3 cellular contexts compared by ENCODE assay signal in genomic region chr5:14945450-14945849, GRCh38.
TF ChIP-seq lines count a peak whose summit lies in the region.

No MANE protein-coding gene starts in this region.

TF ChIP-seq in A549, 52 proteins besides CTCF, POLR2A, EP300 and RAD21:
- no peak for TF ChIP-seq REST (IDR thresholded peaks at IDR 0.05)
- TF ChIP-seq KDM1A (IDR thresholded peaks at IDR 0.05; ENCODE audit: low read depth) = no peak
- no peak for TF ChIP-seq CHD4 (IDR thresholded peaks at IDR 0.05; ENCODE audit: borderline replicate concordance)
TF ChIP-seq in A549: peak in this region for 0.

TF ChIP-seq in GM23338, 12 proteins besides CTCF, POLR2A, EP300 and RAD21:
- TF ChIP-seq CREB1 (CRISPR knock-in tag; IDR thresholded peaks at IDR 0.05; ENCODE audit: low read depth) (no peak), EZH2 (IDR thresholded peaks at IDR 0.05; ENCODE audit: low read depth, unreplicated experiment) (no peak), ZNF114 (CRISPR knock-in tag; IDR thresholded peaks at IDR 0.05) (no peak), REST (IDR thresholded peaks at IDR 0.05; ENCODE audit: unreplicated experiment) (no peak), JUNB (IDR thresholded peaks at IDR 0.05; ENCODE audit: unreplicated experiment) (no peak), POLR2AphosphoS5 (IDR thresholded peaks at IDR 0.05; ENCODE audit: low read depth) (no peak), STAT1 (IDR thresholded peaks at IDR 0.05; ENCODE audit: unreplicated experiment) (no peak), ZNF331 (CRISPR knock-in tag; IDR thresholded peaks at IDR 0.05; ENCODE audit: low read depth) (no peak), EZH2phosphoT487 (IDR thresholded peaks at IDR 0.05; ENCODE audit: unreplicated experiment) (no peak), NANOG (IDR thresholded peaks at IDR 0.05; ENCODE audit: borderline replicate concordance) (no peak)
- TF ChIP-seq, protein P1, sequence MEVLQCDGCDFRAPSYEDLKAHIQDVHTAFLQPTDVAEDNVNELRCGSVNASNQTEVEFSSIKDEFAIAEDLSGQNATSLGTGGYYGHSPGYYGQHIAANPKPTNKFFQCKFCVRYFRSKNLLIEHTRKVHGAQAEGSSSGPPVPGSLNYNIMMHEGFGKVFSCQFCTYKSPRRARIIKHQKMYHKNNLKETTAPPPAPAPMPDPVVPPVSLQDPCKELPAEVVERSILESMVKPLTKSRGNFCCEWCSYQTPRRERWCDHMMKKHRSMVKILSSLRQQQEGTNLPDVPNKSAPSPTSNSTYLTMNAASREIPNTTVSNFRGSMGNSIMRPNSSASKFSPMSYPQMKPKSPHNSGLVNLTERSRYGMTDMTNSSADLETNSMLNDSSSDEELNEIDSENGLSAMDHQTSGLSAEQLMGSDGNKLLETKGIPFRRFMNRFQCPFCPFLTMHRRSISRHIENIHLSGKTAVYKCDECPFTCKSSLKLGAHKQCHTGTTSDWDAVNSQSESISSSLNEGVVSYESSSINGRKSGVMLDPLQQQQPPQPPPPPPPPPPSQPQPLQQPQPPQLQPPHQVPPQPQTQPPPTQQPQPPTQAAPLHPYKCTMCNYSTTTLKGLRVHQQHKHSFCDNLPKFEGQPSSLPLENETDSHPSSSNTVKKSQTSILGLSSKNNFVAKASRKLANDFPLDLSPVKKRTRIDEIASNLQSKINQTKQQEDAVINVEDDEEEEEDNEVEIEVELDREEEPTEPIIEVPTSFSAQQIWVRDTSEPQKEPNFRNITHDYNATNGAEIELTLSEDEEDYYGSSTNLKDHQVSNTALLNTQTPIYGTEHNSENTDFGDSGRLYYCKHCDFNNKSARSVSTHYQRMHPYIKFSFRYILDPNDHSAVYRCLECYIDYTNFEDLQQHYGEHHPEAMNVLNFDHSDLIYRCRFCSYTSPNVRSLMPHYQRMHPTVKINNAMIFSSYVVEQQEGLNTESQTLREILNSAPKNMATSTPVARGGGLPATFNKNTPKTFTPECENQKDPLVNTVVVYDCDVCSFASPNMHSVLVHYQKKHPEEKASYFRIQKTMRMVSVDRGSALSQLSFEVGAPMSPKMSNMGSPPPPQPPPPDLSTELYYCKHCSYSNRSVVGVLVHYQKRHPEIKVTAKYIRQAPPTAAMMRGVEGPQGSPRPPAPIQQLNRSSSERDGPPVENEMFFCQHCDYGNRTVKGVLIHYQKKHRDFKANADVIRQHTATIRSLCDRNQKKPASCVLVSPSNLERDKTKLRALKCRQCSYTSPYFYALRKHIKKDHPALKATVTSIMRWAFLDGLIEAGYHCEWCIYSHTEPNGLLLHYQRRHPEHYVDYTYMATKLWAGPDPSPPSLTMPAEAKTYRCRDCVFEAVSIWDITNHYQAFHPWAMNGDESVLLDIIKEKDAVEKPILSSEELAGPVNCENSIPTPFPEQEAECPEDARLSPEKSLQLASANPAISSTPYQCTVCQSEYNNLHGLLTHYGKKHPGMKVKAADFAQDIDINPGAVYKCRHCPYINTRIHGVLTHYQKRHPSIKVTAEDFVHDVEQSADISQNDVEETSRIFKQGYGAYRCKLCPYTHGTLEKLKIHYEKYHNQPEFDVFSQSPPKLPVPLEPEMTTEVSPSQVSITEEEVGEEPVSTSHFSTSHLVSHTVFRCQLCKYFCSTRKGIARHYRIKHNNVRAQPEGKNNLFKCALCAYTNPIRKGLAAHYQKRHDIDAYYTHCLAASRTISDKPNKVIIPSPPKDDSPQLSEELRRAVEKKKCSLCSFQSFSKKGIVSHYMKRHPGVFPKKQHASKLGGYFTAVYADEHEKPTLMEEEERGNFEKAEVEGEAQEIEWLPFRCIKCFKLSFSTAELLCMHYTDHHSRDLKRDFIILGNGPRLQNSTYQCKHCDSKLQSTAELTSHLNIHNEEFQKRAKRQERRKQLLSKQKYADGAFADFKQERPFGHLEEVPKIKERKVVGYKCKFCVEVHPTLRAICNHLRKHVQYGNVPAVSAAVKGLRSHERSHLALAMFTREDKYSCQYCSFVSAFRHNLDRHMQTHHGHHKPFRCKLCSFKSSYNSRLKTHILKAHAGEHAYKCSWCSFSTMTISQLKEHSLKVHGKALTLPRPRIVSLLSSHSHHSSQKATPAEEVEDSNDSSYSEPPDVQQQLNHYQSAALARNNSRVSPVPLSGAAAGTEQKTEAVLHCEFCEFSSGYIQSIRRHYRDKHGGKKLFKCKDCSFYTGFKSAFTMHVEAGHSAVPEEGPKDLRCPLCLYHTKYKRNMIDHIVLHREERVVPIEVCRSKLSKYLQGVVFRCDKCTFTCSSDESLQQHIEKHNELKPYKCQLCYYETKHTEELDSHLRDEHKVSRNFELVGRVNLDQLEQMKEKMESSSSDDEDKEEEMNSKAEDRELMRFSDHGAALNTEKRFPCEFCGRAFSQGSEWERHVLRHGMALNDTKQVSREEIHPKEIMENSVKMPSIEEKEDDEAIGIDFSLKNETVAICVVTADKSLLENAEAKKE (CRISPR knock-in tag; IDR thresholded peaks at IDR 0.05) = no peak
- TF ChIP-seq, protein P2, sequence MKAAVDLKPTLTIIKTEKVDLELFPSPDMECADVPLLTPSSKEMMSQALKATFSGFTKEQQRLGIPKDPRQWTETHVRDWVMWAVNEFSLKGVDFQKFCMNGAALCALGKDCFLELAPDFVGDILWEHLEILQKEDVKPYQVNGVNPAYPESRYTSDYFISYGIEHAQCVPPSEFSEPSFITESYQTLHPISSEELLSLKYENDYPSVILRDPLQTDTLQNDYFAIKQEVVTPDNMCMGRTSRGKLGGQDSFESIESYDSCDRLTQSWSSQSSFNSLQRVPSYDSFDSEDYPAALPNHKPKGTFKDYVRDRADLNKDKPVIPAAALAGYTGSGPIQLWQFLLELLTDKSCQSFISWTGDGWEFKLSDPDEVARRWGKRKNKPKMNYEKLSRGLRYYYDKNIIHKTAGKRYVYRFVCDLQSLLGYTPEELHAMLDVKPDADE (IDR thresholded peaks at IDR 0.05) = no peak

TF ChIP-seq in H1, 55 proteins besides CTCF, POLR2A, EP300 and RAD21:
- TF ChIP-seq SP2 (IDR thresholded peaks at IDR 0.05; ENCODE audit: low read length) (no peak), NRF1 (IDR thresholded peaks at IDR 0.05; ENCODE audit: low read depth, low read length) (no peak), KDM4A (IDR thresholded peaks at IDR 0.05; ENCODE audit: low read depth, low read length, severe bottlenecking) (no peak), TAF7 (optimal IDR thresholded peaks at IDR 0.05; ENCODE audit: borderline replicate concordance, low read depth, low read length) (no peak), RFX5 (IDR thresholded peaks at IDR 0.05; ENCODE audit: borderline replicate concordance, low read depth, low read length) (no peak), POLR2AphosphoS5 (IDR thresholded peaks at IDR 0.05; ENCODE audit: low read depth, low read length) (no peak), ASH2L (IDR thresholded peaks at IDR 0.05; ENCODE audit: low read length) (no peak), MAFK (IDR thresholded peaks at IDR 0.05; ENCODE audit: low read depth, low read length) (no peak), YY1 (IDR thresholded peaks at IDR 0.05; ENCODE audit: low read depth, low read length) (no peak), TBP (IDR thresholded peaks at IDR 0.05; ENCODE audit: low read depth, low read length) (no peak)
- TF ChIP-seq, protein P3, sequence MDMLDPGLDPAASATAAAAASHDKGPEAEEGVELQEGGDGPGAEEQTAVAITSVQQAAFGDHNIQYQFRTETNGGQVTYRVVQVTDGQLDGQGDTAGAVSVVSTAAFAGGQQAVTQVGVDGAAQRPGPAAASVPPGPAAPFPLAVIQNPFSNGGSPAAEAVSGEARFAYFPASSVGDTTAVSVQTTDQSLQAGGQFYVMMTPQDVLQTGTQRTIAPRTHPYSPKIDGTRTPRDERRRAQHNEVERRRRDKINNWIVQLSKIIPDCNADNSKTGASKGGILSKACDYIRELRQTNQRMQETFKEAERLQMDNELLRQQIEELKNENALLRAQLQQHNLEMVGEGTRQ (IDR thresholded peaks at IDR 0.05; ENCODE audit: low read length) = no peak
